In the genomic region with DNA sequence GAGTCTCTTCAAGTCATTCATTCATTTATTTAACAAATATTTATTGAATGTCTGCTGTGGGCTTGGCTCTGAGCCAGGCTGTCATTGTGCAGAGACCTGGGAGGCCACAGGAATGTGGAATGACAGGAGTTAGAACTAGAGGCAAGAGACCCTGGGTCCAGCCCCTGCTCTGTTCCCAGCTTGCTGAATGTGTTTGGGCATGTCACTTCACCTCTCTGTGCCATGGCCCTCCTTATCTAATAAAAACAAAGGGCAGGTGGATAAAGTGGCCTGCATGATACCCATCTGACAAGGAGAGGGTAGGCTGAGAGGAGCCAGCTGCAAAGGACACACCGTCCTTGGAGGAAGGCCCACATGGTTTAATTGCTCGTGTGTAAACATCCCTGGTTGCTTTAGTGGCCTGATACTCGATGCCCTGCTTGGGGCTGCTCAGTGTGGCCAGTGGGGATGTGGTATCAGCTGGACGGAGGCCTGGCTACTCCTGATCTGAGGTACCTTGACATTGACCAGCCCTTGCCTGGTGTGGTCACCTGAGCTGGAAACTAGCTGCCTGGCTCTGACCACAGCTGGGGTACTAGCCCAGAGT, we compare ENCODE assay signal across 1 cellular context.
TF ChIP-seq lines count a peak whose summit lies in the region.

No MANE protein-coding gene starts in this region.

TF ChIP-seq in GM23338, 12 proteins besides CTCF, POLR2A, EP300 and RAD21 (continued from another document):
- TF ChIP-seq, protein P1, sequence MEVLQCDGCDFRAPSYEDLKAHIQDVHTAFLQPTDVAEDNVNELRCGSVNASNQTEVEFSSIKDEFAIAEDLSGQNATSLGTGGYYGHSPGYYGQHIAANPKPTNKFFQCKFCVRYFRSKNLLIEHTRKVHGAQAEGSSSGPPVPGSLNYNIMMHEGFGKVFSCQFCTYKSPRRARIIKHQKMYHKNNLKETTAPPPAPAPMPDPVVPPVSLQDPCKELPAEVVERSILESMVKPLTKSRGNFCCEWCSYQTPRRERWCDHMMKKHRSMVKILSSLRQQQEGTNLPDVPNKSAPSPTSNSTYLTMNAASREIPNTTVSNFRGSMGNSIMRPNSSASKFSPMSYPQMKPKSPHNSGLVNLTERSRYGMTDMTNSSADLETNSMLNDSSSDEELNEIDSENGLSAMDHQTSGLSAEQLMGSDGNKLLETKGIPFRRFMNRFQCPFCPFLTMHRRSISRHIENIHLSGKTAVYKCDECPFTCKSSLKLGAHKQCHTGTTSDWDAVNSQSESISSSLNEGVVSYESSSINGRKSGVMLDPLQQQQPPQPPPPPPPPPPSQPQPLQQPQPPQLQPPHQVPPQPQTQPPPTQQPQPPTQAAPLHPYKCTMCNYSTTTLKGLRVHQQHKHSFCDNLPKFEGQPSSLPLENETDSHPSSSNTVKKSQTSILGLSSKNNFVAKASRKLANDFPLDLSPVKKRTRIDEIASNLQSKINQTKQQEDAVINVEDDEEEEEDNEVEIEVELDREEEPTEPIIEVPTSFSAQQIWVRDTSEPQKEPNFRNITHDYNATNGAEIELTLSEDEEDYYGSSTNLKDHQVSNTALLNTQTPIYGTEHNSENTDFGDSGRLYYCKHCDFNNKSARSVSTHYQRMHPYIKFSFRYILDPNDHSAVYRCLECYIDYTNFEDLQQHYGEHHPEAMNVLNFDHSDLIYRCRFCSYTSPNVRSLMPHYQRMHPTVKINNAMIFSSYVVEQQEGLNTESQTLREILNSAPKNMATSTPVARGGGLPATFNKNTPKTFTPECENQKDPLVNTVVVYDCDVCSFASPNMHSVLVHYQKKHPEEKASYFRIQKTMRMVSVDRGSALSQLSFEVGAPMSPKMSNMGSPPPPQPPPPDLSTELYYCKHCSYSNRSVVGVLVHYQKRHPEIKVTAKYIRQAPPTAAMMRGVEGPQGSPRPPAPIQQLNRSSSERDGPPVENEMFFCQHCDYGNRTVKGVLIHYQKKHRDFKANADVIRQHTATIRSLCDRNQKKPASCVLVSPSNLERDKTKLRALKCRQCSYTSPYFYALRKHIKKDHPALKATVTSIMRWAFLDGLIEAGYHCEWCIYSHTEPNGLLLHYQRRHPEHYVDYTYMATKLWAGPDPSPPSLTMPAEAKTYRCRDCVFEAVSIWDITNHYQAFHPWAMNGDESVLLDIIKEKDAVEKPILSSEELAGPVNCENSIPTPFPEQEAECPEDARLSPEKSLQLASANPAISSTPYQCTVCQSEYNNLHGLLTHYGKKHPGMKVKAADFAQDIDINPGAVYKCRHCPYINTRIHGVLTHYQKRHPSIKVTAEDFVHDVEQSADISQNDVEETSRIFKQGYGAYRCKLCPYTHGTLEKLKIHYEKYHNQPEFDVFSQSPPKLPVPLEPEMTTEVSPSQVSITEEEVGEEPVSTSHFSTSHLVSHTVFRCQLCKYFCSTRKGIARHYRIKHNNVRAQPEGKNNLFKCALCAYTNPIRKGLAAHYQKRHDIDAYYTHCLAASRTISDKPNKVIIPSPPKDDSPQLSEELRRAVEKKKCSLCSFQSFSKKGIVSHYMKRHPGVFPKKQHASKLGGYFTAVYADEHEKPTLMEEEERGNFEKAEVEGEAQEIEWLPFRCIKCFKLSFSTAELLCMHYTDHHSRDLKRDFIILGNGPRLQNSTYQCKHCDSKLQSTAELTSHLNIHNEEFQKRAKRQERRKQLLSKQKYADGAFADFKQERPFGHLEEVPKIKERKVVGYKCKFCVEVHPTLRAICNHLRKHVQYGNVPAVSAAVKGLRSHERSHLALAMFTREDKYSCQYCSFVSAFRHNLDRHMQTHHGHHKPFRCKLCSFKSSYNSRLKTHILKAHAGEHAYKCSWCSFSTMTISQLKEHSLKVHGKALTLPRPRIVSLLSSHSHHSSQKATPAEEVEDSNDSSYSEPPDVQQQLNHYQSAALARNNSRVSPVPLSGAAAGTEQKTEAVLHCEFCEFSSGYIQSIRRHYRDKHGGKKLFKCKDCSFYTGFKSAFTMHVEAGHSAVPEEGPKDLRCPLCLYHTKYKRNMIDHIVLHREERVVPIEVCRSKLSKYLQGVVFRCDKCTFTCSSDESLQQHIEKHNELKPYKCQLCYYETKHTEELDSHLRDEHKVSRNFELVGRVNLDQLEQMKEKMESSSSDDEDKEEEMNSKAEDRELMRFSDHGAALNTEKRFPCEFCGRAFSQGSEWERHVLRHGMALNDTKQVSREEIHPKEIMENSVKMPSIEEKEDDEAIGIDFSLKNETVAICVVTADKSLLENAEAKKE (CRISPR knock-in tag; IDR thresholded peaks at IDR 0.05): no peak
- TF ChIP-seq EZH2 (IDR thresholded peaks at IDR 0.05; ENCODE audit: low read depth, unreplicated experiment) (no peak), POLR2AphosphoS5 (IDR thresholded peaks at IDR 0.05; ENCODE audit: low read depth) (no peak)
